In the genomic region with DNA sequence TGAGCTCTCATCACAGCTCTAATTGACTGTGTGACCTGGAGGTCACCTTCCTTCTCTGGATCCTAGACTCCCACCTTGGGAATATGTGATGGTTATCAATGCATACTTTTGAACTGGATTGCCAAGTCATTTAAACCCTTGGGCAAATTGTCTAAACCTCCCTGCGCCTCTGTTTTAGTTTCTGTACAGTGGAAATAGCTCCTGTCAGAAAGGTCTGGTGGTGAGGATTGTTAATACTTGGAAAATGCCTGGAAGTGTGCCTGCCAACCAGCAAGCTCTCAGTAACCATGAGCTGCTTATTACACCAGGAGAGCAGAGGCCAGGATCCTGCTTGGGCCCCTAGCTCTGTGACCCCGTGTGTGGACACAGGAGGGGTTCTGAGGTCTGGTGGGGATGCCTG, we compare ENCODE assay signal across 13 cellular contexts.
DNase-seq lines count a peak whose midpoint lies in the region; ATAC-seq and TF ChIP-seq lines count a peak whose summit lies in the region.
"Had no signal": no experiment of that assay in that cellular context is flagged by ENCODE, and none has a peak within 500 bp of the region (broad histone marks: within the 10 kb centered on the region; RNA-seq: fewer than 3 reads in every experiment).

No MANE protein-coding gene starts in this region.

- H3K4me1 ChIP-seq in gastroesophageal sphincter (peaks cover 0 to 96% (median 49%) of the 10 kb centered on the region in 3 donors), rectal smooth muscle tissue (ENCODE audit: control insufficient read depth, insufficient read depth, low read length) (peaks cover 52% of the 10 kb centered on the region)

- WGBS in gastroesophageal sphincter (ENCODE audit: low coverage in 1 of 2), 2 donors = no CpG with 5 or more reads among the region's 2 CpGs

- CTCF ChIA-PET in HEK293T (lab: Yijun Ruan, JAX) = interaction anchor here (0.5 to 1.5 kb wide), 3 partner anchors 106 to 756 kb away, joined by 3 read pairs; no protein-coding TSS in a partner anchor

- TF ChIP-seq POLR2A in gastroesophageal sphincter (IDR thresholded peaks at IDR 0.05) = no peak

- peaks cover 0 to 18% of the 10 kb centered on the region in 2 donors for H3K36me3 ChIP-seq in gastroesophageal sphincter
- H3K36me3 ChIP-seq in rectal smooth muscle tissue (ENCODE audit: control insufficient read depth, insufficient read depth, low read length) = no peaks in the 10 kb centered on the region
- H3K36me3 ChIP-seq: neutrophil had no signal

- no peaks in the 10 kb centered on the region for H3K9me3 Mint-ChIP-seq in activated naive CD4-positive, alpha-beta T cell treated with anti-CD3 and anti-CD28 coated beads, Interleukin-2, amount 50 U/mL, for 72 hours

- no peak overlapping the region for H3K4me3 ChIP-seq in gastroesophageal sphincter
- H3K4me3 ChIP-seq in rectal smooth muscle tissue (ENCODE audit: low read length) = no peak overlapping the region
- H3K4me3 ChIP-seq: BLaER1 had no signal

- ATAC-seq in gastroesophageal sphincter = no peak
- ATAC-seq in activated naive CD4-positive, alpha-beta T cell treated with anti-CD3 and anti-CD28 coated beads, Interleukin-2, amount 50 U/mL, for 72 hours = no peak
- ATAC-seq in HG02759 (IDR thresholded peaks at IDR 0.05; ENCODE audit: unreplicated experiment) = no peak

- POLR2A ChIA-PET in HEK293T (lab: Yijun Ruan, JAX) = interaction anchor here (1.0 kb wide), 2 partner anchors 8 to 11 kb away, joined by 3 to 4 read pairs; no protein-coding TSS in a partner anchor

- no peak overlapping the region for H3K9ac ChIP-seq in rectal smooth muscle tissue (ENCODE audit: low read length)

- H3K27me3 ChIP-seq in gastroesophageal sphincter (no peaks in the 10 kb centered on the region), rectal smooth muscle tissue (ENCODE audit: control insufficient read depth, insufficient read depth, low read length) (no peaks in the 10 kb centered on the region)
- H3K27me3 ChIP-seq: BLaER1, neutrophil had no signal

- TF ChIP-seq EP300 in gastroesophageal sphincter (IDR thresholded peaks at IDR 0.05) = no peak

- no peaks in the 10 kb centered on the region for H3K9me3 ChIP-seq in gastroesophageal sphincter
- H3K9me3 ChIP-seq: BLaER1, neutrophil had no signal

- TF ChIP-seq CTCF in gastroesophageal sphincter (IDR thresholded peaks at IDR 0.05) = no peak

- no peaks in the 10 kb centered on the region for H3K36me3 Mint-ChIP-seq in activated naive CD4-positive, alpha-beta T cell treated with anti-CD3 and anti-CD28 coated beads, Interleukin-2, amount 50 U/mL, for 72 hours

- H3K27ac ChIP-seq in gastroesophageal sphincter (peak overlapping the region in 3 of 4 donors; percentile 70 to 75 (median 75)), rectal smooth muscle tissue (ENCODE audit: low read depth, low read length) (peak overlapping the region; percentile 89)
- H3K27ac ChIP-seq: BLaER1 had no signal

- H3K27ac Mint-ChIP-seq in activated naive CD4-positive, alpha-beta T cell treated with anti-CD3 and anti-CD28 coated beads, Interleukin-2, amount 50 U/mL, for 72 hours = no peak overlapping the region

- peak; percentile 25 for DNase-seq in EL
- DNase-seq in amniotic epithelial cell (ENCODE audit: low read depth) = peak; percentile 47
- DNase-seq in HEK293T (ENCODE audit: extremely low spot score) = no peak
- DNase-seq in activated naive CD4-positive, alpha-beta T cell treated with anti-CD3 and anti-CD28 coated beads, Interleukin-2, amount 50 U/mL, for 72 hours (ENCODE audit: low spot score in 2 of 2) = no peak
- DNase-seq in stimulated activated naive CD4-positive, alpha-beta T cell treated with Interleukin-2 at 50 U/mL for 16 hours (lab: John Stamatoyannopoulos, UW) = no peak
- DNase-seq: activated effector memory CD4-positive, alpha-beta T cell treated with anti-CD3 and anti-CD28 coated beads, Interleukin-2, amount 50 U/mL, for 16 hours; central memory CD4-positive, alpha-beta T cell; OCI-M1 had no signal

TF ChIP-seq in HEK293T, 16 proteins besides CTCF, POLR2A, EP300 and RAD21:
- TF ChIP-seq FOXM1 (IDR thresholded peaks at IDR 0.05; ENCODE audit: borderline replicate concordance) (no peak), SUZ12 (IDR thresholded peaks at IDR 0.05) (no peak), FOXA1 (IDR thresholded peaks at IDR 0.05) (no peak), CTBP1 (IDR thresholded peaks at IDR 0.05; ENCODE audit: borderline replicate concordance) (no peak), NFRKB (IDR thresholded peaks at IDR 0.05) (no peak), HDGF (IDR thresholded peaks at IDR 0.05; ENCODE audit: borderline replicate concordance) (no peak), TARDBP (IDR thresholded peaks at IDR 0.05) (no peak), SP1 (IDR thresholded peaks at IDR 0.05) (no peak), ARNT (IDR thresholded peaks at IDR 0.05) (no peak)

Comparison
In these comparisons a context has a peak if more than half of its experiments do, and no peak if none do; other contexts are left out.
1. DNase-seq: peak in EL (single experiment) and amniotic epithelial cell (single experiment); none in HEK293T (single experiment), activated naive CD4-positive, alpha-beta T cell treated with anti-CD3 and anti-CD28 coated beads, Interleukin-2, amount 50 U/mL, for 72 hours (0 of 2) and stimulated activated naive CD4-positive, alpha-beta T cell treated with Interleukin-2 at 50 U/mL for 16 hours (single experiment).